Comparison of ENCODE assay signal across 7 cellular contexts in genomic region chr12:6340745-6341438, GRCh38. TPM values are rescaled to one million over a fixed set of nuclear protein-coding genes. Genes with fewer than 3 reads are reported as not detected.
A peak's percentile ranks its signal among the peaks of the same experiment; 100 is the strongest.
DNase-seq lines count a peak whose midpoint lies in the region; FAIRE-seq and TF ChIP-seq lines count a peak whose summit lies in the region.
"Had no signal": no experiment of that assay in that cellular context is flagged by ENCODE, and none has a peak within 500 bp of the region (broad histone marks: within the 10 kb centered on the region; RNA-seq: fewer than 3 reads in every experiment).

No MANE protein-coding gene starts in this region.

- H3K4me1 ChIP-seq in ACC112 (ENCODE audit: control insufficient read depth, insufficient read depth, low read length, unreplicated experiment), result peaks cover 60% of the 10 kb centered on the region
- peaks cover 69% of the 10 kb centered on the region for H3K4me1 ChIP-seq in PC-9 (replicated peaks; ENCODE audit: insufficient read depth)
- H3K4me1 ChIP-seq in kidney (ENCODE audit: control insufficient read depth in 1 of 2, insufficient read depth in 1 of 2, low read depth in 1 of 2, low read length in 2 of 2), result peaks cover 42 to 51% of the 10 kb centered on the region in 2 donors

- peak in 1 of 2 experiments; percentile 34 for DNase-seq in PC-9
- DNase-seq in kidney, result peak; percentile 71
- no peak for DNase-seq in NCI-H524 treated with DMSO at 0.1 percent for 48 hours (lab: John Stamatoyannopoulos, UW)
- no peak for DNase-seq in NCI-H526 (lab: John Stamatoyannopoulos, UW)
- no peak for DNase-seq in RCC 7860 (ENCODE audit: low spot score)
- DNase-seq: DMS79 treated with DMSO at 0.1 percent for 48 hours had no signal

- H3K9ac ChIP-seq in kidney (ENCODE audit: low read length in 2 of 2), result peak overlapping the region; percentile 98 to 99

- CTCF ChIA-PET in PC-9 (lab: Charles Lee), result no interaction called here

- H3K9me3 ChIP-seq in PC-9 (ENCODE audit: insufficient read depth, low read depth), result no peaks in the 10 kb centered on the region
- H3K9me3 ChIP-seq in kidney (ENCODE audit: control insufficient read depth in 1 of 2, low read length in 2 of 2), result no peaks in the 10 kb centered on the region

- no peaks in the 10 kb centered on the region for H3K9me2 ChIP-seq in PC-9 (ENCODE audit: insufficient read depth)

- H3F3A ChIP-seq in PC-9 (ENCODE audit: insufficient read depth, low read depth), result peaks cover 45% of the 10 kb centered on the region

- H3K27ac ChIP-seq in ACC112 (ENCODE audit: low read depth, low read length) (peak overlapping the region; percentile 99), PC-9 (peak overlapping the region; percentile 49), kidney (ENCODE audit: low read depth in 2 of 2, low read length in 2 of 2) (peak overlapping the region; percentile 99 to 100)

- TF ChIP-seq CTCF in PC-9 (conservative IDR thresholded peaks at IDR 0.05) (no peak), kidney (IDR thresholded peaks at IDR 0.05; ENCODE audit: borderline replicate concordance, extremely low read depth, insufficient read depth) (no peak)

- FAIRE-seq in kidney (lab: Jason Lieb, UNC) (no peak), RCC 7860 (lab: Jason Lieb, UNC) (no peak)

- intact Hi-C loops in PC-9 (cut with micrococcal nuclease; ENCODE audit: unreplicated experiment) (no loop called here), kidney (cut with DNase I) (no loop called here)

- H3K27me3 ChIP-seq in ACC112 (ENCODE audit: insufficient read depth, low read length) (no peaks in the 10 kb centered on the region), PC-9 (ENCODE audit: insufficient read depth, low read depth) (no peaks in the 10 kb centered on the region)

- peak overlapping the region; percentile 87 for H3K4me3 ChIP-seq in ACC112 (ENCODE audit: low read depth, low read length)
- H3K4me3 ChIP-seq in PC-9, result peak overlapping the region; percentile 92
- peak overlapping the region; percentile 92 to 93 for H3K4me3 ChIP-seq in kidney (ENCODE audit: low read length in 2 of 2)

- POLR2A ChIA-PET in PC-9 (lab: Charles Lee; ENCODE audit: unreplicated experiment), result interaction anchor here (0.6 to 0.7 kb wide), 4 partner anchors 22 to 273 kb away, joined by 4 to 9 read pairs (median 4); partner anchors contain the start of gene GAPDH

- H3K36me3 ChIP-seq in ACC112 (ENCODE audit: insufficient read depth, low read length) (0 out of 2 replicates have a peak, but pooled peaks cover 5% of the 10 kb centered on the region), PC-9 (ENCODE audit: low read depth) (no peaks in the 10 kb centered on the region), kidney (ENCODE audit: control insufficient read depth in 1 of 2, insufficient read depth in 2 of 2, low read length in 2 of 2) (peaks cover 2 to 3% of the 10 kb centered on the region in 2 donors)

- no peak overlapping the region for H2AFZ ChIP-seq in ACC112 (ENCODE audit: low read length, unreplicated experiment)
- 0 out of 2 replicates have a peak overlapping the region, but pooled peaks have one; percentile 68 for H2AFZ ChIP-seq in PC-9

- H3K4me2 ChIP-seq in PC-9, result peak overlapping the region; percentile 83

- H3K79me2 ChIP-seq in ACC112 (ENCODE audit: control insufficient read depth, insufficient read depth, low read length, unreplicated experiment), result peaks cover 59% of the 10 kb centered on the region
- H3K79me2 ChIP-seq in PC-9 (ENCODE audit: low read depth), result peaks cover 59% of the 10 kb centered on the region

- TSS peak; percentile 6 for BruUV-seq in PC-9 (replicated peaks; lab: Mats Ljungman, UMichigan)

- peaks cover 8% of the 10 kb centered on the region; the same call in 1 of the 2 replicates for H4K20me1 ChIP-seq in PC-9 (ENCODE audit: insufficient read depth)

RNA-seq across cellular contexts. Expression of gene TNFRSF1A, which starts 1.0 kb away (rescaled TPM):
- total RNA-seq in PC-9 (2021), result 144 and 165 TPM in 2 replicates
- 186 TPM for total RNA-seq in kidney
- polyA plus RNA-seq in kidney (ENCODE audit: insufficient read depth, low read depth, low replicate concordance), result 99.6 TPM

RNA-seq across cellular contexts. Expression of gene PLEKHG6, which starts 30.4 kb away (rescaled TPM):
- 86.5 and 89.9 TPM in 2 replicates for total RNA-seq in PC-9 (2021)
- 2.5 TPM for total RNA-seq in kidney
- 2.9 TPM for polyA plus RNA-seq in kidney (ENCODE audit: insufficient read depth, low read depth, low replicate concordance)

RNA-seq across cellular contexts. Expression of gene SCNN1A, which starts 34.5 kb away (rescaled TPM):
- total RNA-seq in PC-9 (2021) (460 and 549 TPM in 2 replicates), kidney (452 TPM)
- polyA plus RNA-seq in kidney (ENCODE audit: insufficient read depth, low read depth, low replicate concordance), result 225 TPM

RNA-seq across cellular contexts. Expression of gene LTBR, which starts 43.1 kb away (rescaled TPM):
- total RNA-seq in PC-9 (2021) (178 and 185 TPM in 2 replicates), kidney (114 TPM)
- polyA plus RNA-seq in kidney (ENCODE audit: insufficient read depth, low read depth, low replicate concordance), result 77.8 TPM

Comparison
In these comparisons a context has a peak if more than half of its experiments do, and no peak if none do; other contexts are left out.
1. H3K27ac ChIP-seq: peak in every context shown above with its lines; median percentile 100 in kidney; 99 in ACC112; 49 in PC-9.
2. RNA of gene PLEKHG6, which starts 30.4 kb away (total RNA-seq): 86.5 to 89.9 TPM in PC-9; 2.5 TPM in kidney (single experiment); every median in the first group is over 10 times any median in the second.
3. Peak in every context shown above with its lines, with median percentiles within 50 percentile points of each other: H3K4me3 ChIP-seq.